ENCODE assay signal across 21 cellular contexts in the genomic region with DNA sequence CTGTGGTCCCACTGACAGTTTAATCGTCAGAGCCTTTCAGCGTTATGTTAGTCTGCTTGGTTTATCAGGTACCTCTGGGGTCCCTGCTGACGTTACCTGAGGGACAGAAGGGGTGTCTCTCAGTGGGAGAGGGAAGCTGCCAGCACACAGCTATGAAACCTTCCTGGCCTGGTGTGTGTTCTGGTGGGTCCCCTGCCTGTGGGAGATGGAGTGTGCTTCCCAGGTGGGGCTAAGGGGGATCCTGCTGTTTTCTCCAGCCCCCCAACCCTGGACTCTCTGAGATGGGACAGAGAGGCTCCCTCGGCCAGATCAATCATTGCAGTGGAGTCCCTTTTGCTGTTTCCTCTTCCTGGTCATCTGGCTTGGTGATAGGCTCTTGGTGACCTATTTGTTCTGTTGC.
DNase-seq lines count a peak whose midpoint lies in the region; ATAC-seq, FAIRE-seq and TF ChIP-seq lines count a peak whose summit lies in the region.
"Had no signal": no experiment of that assay in that cellular context is flagged by ENCODE, and none has a peak within 500 bp of the region (broad histone marks: within the 10 kb centered on the region; RNA-seq: fewer than 3 reads in every experiment).

No MANE protein-coding gene starts in this region.

- H3K4me1 ChIP-seq in Panc1 (ENCODE audit: control insufficient read depth, insufficient read depth, low read length), result no peaks in the 10 kb centered on the region
- no peaks in the 10 kb centered on the region for H3K4me1 ChIP-seq in H1 (replicated peaks in 1 of 4; ENCODE audit: control insufficient read depth in 3 of 4, insufficient read depth in 4 of 4, low read length in 3 of 4)
- no peaks in the 10 kb centered on the region for H3K4me1 ChIP-seq in osteoblast (ENCODE audit: insufficient read depth, low read length)
- H3K4me1 ChIP-seq: BLaER1 had no signal

- H3K4me1 Mint-ChIP-seq in activated naive CD8-positive, alpha-beta T cell treated with anti-CD3 and anti-CD28 coated beads for 36 hours, result peaks cover 4% of the 10 kb centered on the region
- H3K4me1 Mint-ChIP-seq: B cell; CD4-positive, CD25-positive, alpha-beta regulatory T cell had no signal

- no peak overlapping the region for H2AFZ ChIP-seq in H1 (ENCODE audit: low read length)
- H2AFZ ChIP-seq in osteoblast (ENCODE audit: low read length), result no peak overlapping the region
- H2AFZ ChIP-seq: GM23248 had no signal

- TF ChIP-seq CTCF in Panc1 (IDR thresholded peaks at IDR 0.05) (no peak), H1 (IDR thresholded peaks at IDR 0.05; ENCODE audit: control extremely low read depth in 1 of 3, insufficient read depth in 1 of 3, low read depth in 1 of 3, low read length in 3 of 3) (no peak), osteoblast (IDR thresholded peaks at IDR 0.05; ENCODE audit: extremely low read depth, low read depth, low read length) (no peak)

- H3K27me3 ChIP-seq in Panc1 (ENCODE audit: control insufficient read depth, insufficient read depth, low read length) (no peaks in the 10 kb centered on the region), H1 (replicated peaks in 1 of 4; ENCODE audit: control insufficient read depth in 3 of 4, extremely low read depth in 1 of 4, insufficient read depth in 3 of 4, low read length in 3 of 4) (no peaks in the 10 kb centered on the region; a peak in 1 of 7 replicates), osteoblast (ENCODE audit: insufficient read depth, low read length) (no peaks in the 10 kb centered on the region)
- H3K27me3 ChIP-seq: BLaER1 had no signal

- no peak overlapping the region for H3K4me2 ChIP-seq in H1 (ENCODE audit: insufficient read depth in 1 of 2, low read depth in 2 of 2, low read length in 2 of 2)
- no peak overlapping the region for H3K4me2 ChIP-seq in osteoblast (ENCODE audit: insufficient read depth, low read length)
- H3K4me2 ChIP-seq: BLaER1 had no signal

- TF ChIP-seq RAD21 in H1 (IDR thresholded peaks at IDR 0.05 in 1 of 2, conservative IDR thresholded peaks at IDR 0.05 in 1 of 2; ENCODE audit: low read depth in 2 of 2, low read length in 2 of 2), result no peak

- H2BK120ac ChIP-seq in H1 (replicated peaks; ENCODE audit: low read depth, low read length), result no peak overlapping the region

- H4K5ac ChIP-seq in H1 (ENCODE audit: insufficient read length, low read depth, low read length), result no peak overlapping the region

- POLR2A ChIA-PET in Panc1 (lab: Charles Lee), result no interaction called here
- POLR2A ChIA-PET in H1 (lab: Charles Lee; ENCODE audit: partially characterized antibody), result no interaction called here

- TF ChIP-seq EP300 in H1 (IDR thresholded peaks at IDR 0.05; ENCODE audit: borderline replicate concordance in 1 of 2, low read depth in 2 of 2, low read length in 2 of 2), result no peak

- no peak for TF ChIP-seq POLR2A in H1 (IDR thresholded peaks at IDR 0.05; ENCODE audit: control extremely low read depth in 1 of 2, low read depth in 2 of 2, low read length in 2 of 2)

- no peak overlapping the region for H3K27ac ChIP-seq in Panc1 (ENCODE audit: low read length)
- H3K27ac ChIP-seq in H1 (ENCODE audit: low read depth, low read length), result no peak overlapping the region
- no peak overlapping the region for H3K27ac ChIP-seq in osteoblast (ENCODE audit: low read depth, low read length)
- H3K27ac ChIP-seq: BLaER1, C4-2B, GM23248 had no signal

- FAIRE-seq in H1 (lab: Jason Lieb, UNC), result no peak
- FAIRE-seq in urothelium cell line (lab: Jason Lieb, UNC), result peak; percentile 5
- FAIRE-seq: G401.6, GM12892, GM19239 had no signal

- no peaks in the 10 kb centered on the region for H3K23me2 ChIP-seq in H1 (ENCODE audit: low read depth, low read length)

- no peak overlapping the region; the same call in 1 of the 2 replicates for H2BK5ac ChIP-seq in H1 (ENCODE audit: low read depth, low read length)

- no peaks in the 10 kb centered on the region for H3K27me3 Mint-ChIP-seq in activated naive CD8-positive, alpha-beta T cell treated with anti-CD3 and anti-CD28 coated beads for 36 hours
- H3K27me3 Mint-ChIP-seq: B cell; CD4-positive, CD25-positive, alpha-beta regulatory T cell had no signal

- H3K36me3 Mint-ChIP-seq in activated naive CD8-positive, alpha-beta T cell treated with anti-CD3 and anti-CD28 coated beads for 36 hours, result no peaks in the 10 kb centered on the region
- H3K36me3 Mint-ChIP-seq: CD4-positive, CD25-positive, alpha-beta regulatory T cell; CD8-positive, alpha-beta T cell had no signal

- no peak overlapping the region for H3K56ac ChIP-seq in H1 (replicated peaks; ENCODE audit: insufficient read length, low read depth, low read length)

- no peak overlapping the region for H4K91ac ChIP-seq in H1 (replicated peaks; ENCODE audit: insufficient read length, low read length)

- H4K8ac ChIP-seq in H1 (ENCODE audit: extremely low read depth, insufficient read depth, low read length), result no peak overlapping the region

- ATAC-seq in Panc1, result 0 out of 2 replicates have a peak, but pooled peaks have one; percentile 11
- ATAC-seq in HG03565 (IDR thresholded peaks at IDR 0.05; ENCODE audit: unreplicated experiment), result no peak
- ATAC-seq in GM18870 (IDR thresholded peaks at IDR 0.05; ENCODE audit: unreplicated experiment), result no peak
- ATAC-seq: CD8-positive, alpha-beta T cell; HCT116 had no signal

- H2BK15ac ChIP-seq in H1 (ENCODE audit: low read length), result no peak overlapping the region

- no peak overlapping the region for H3K23ac ChIP-seq in H1 (ENCODE audit: insufficient read length)

- no peak overlapping the region for H2BK12ac ChIP-seq in H1 (ENCODE audit: low read depth, low read length)

- peaks cover 2% of the 10 kb centered on the region for H3K9me3 Mint-ChIP-seq in activated naive CD8-positive, alpha-beta T cell treated with anti-CD3 and anti-CD28 coated beads for 36 hours
- H3K9me3 Mint-ChIP-seq: CD8-positive, alpha-beta T cell; H9 had no signal

- peak overlapping the region; percentile 60; the same call in 1 of the 2 replicates for H3K18ac ChIP-seq in H1 (ENCODE audit: extremely low read depth, low read length)

- CTCF ChIA-PET in Panc1 (lab: Charles Lee), result no interaction called here
- CTCF ChIA-PET in H1 (lab: Charles Lee; ENCODE audit: partially characterized antibody), result no interaction called here

- in situ Hi-C loops in Panc1 (cut with HindIII; ENCODE audit: low pct_unique_long_range_greater_than_20kb, low sequenced_read_pairs), result no loop called here

- no peaks in the 10 kb centered on the region for H3K79me2 ChIP-seq in H1 (ENCODE audit: control insufficient read depth in 1 of 2, insufficient read depth in 2 of 2, low read length in 2 of 2)
- no peaks in the 10 kb centered on the region for H3K79me2 ChIP-seq in osteoblast (ENCODE audit: insufficient read depth, low read length)

- no peak overlapping the region for H3K14ac ChIP-seq in H1 (ENCODE audit: insufficient read length)

- no peak overlapping the region for H3K4me3 Mint-ChIP-seq in activated naive CD8-positive, alpha-beta T cell treated with anti-CD3 and anti-CD28 coated beads for 36 hours
- H3K4me3 Mint-ChIP-seq: B cell; CD4-positive, CD25-positive, alpha-beta regulatory T cell; CD8-positive, alpha-beta T cell; H9 had no signal

- BruUV-seq in Panc1 (replicated peaks; lab: Mats Ljungman, UMichigan), result no TSS peak

- WGBS in H1 (ENCODE audit: extremely low coverage in 1 of 2, insufficient coverage in 1 of 2, insufficient read length in 1 of 2, insufficient replicate concordance in 2 of 2, low coverage in 1 of 2, low lambda C conversion rate in 2 of 2, missing lambda C conversion rate in 1 of 2), 2 experiments, result 97% methylated on average over 4 of the region's 4 CpGs; no CpG with 5 or more reads in 1 of the 2 experiments

- H3K36me3 ChIP-seq in Panc1 (ENCODE audit: control insufficient read depth, insufficient read depth, low read length) (peaks cover 7% of the 10 kb centered on the region), H1 (ENCODE audit: control insufficient read depth in 2 of 4, insufficient read depth in 4 of 4, low read length in 3 of 4) (no peaks in the 10 kb centered on the region; a peak in 2 of 8 replicates), osteoblast (ENCODE audit: insufficient read depth, low read length) (peaks cover 29% of the 10 kb centered on the region)

- no peak overlapping the region for H3K9ac ChIP-seq in H1 (replicated peaks in 1 of 4; ENCODE audit: extremely low read depth in 1 of 4, low read depth in 3 of 4, low read length in 3 of 4)
- H3K9ac ChIP-seq: BLaER1, GM23248 had no signal

- H3K9me3 ChIP-seq in Panc1 (ENCODE audit: control insufficient read depth, insufficient read depth, low read depth, low read length), result no peaks in the 10 kb centered on the region; the same call in 1 of the 2 replicates
- H3K9me3 ChIP-seq in H1 (ENCODE audit: insufficient read depth in 2 of 2, low read depth in 1 of 2, low read length in 1 of 2), result no peaks in the 10 kb centered on the region; a peak in 1 of 4 replicates
- H3K9me3 ChIP-seq in osteoblast (ENCODE audit: low read depth, low read length), result peaks cover under 1% of the 10 kb centered on the region
- H3K9me3 ChIP-seq: BLaER1, Caco-2 had no signal

- no peaks in the 10 kb centered on the region for H3K79me1 ChIP-seq in H1 (ENCODE audit: low read depth, low read length)

- H3K4me3 ChIP-seq in Panc1 (ENCODE audit: low read depth in 2 of 2, low read length in 2 of 2), result no peak overlapping the region
- no peak overlapping the region for H3K4me3 ChIP-seq in H1 (ENCODE audit: extremely low read depth in 1 of 4, insufficient read depth in 2 of 4, low read depth in 3 of 4, low read length in 4 of 4)
- H3K4me3 ChIP-seq in osteoblast (ENCODE audit: insufficient read depth, low read length), result no peak overlapping the region
- H3K4me3 ChIP-seq: BLaER1, GM23248 had no signal

- no peaks in the 10 kb centered on the region for H4K20me1 ChIP-seq in H1 (replicated peaks in 1 of 2; ENCODE audit: control insufficient read depth in 1 of 2, insufficient read depth in 2 of 2, low read length in 2 of 2)
- H4K20me1 ChIP-seq in osteoblast (ENCODE audit: insufficient read depth, low read length), result no peaks in the 10 kb centered on the region
- H4K20me1 ChIP-seq: BLaER1 had no signal

- intact Hi-C loops in Panc1 (cut with micrococcal nuclease; ENCODE audit: unreplicated experiment), result no loop called here

- H2BK20ac ChIP-seq in H1 (ENCODE audit: low read length), result no peak overlapping the region

- H3K27ac Mint-ChIP-seq in activated naive CD8-positive, alpha-beta T cell treated with anti-CD3 and anti-CD28 coated beads for 36 hours, result no peak overlapping the region
- H3K27ac Mint-ChIP-seq: B cell; CD4-positive, CD25-positive, alpha-beta regulatory T cell; CD8-positive, alpha-beta T cell had no signal

- H2AK5ac ChIP-seq in H1 (ENCODE audit: low read depth, low read length), result no peak overlapping the region; the same call in 1 of the 2 replicates

- no peak overlapping the region for H3K4ac ChIP-seq in H1 (replicated peaks; ENCODE audit: insufficient read length, low read depth, low read length)

- DNase-seq in Panc1 (ENCODE audit: low read depth, low spot score), result no peak
- no peak for DNase-seq in H1 (ENCODE audit: low read depth in 1 of 2, low spot score in 2 of 2)
- DNase-seq in osteoblast (ENCODE audit: insufficient read length, low spot score, missing footprints), result peak; percentile 15
- DNase-seq in urothelium cell line (ENCODE audit: low spot score), result no peak
- no peak for DNase-seq in activated naive CD8-positive, alpha-beta T cell treated with anti-CD3 and anti-CD28 coated beads for 36 hours
- DNase-seq: CD4-positive, CD25-positive, alpha-beta regulatory T cell; CD8-positive, alpha-beta T cell; DMS153; DND-41; GM23248; H9 had no signal

TF ChIP-seq in H1, 55 proteins besides CTCF, POLR2A, EP300 and RAD21 (continues in another document):
- no peak for TF ChIP-seq TAF1 (IDR thresholded peaks at IDR 0.05; ENCODE audit: low read depth, low read length)
